In genomic region chr4:7073526-7074390, GRCh38 we compare ENCODE assay signal across 9 cellular contexts. TPM values are rescaled to one million over a fixed set of nuclear protein-coding genes. Genes with fewer than 3 reads are reported as not detected.
DNase-seq lines count a peak whose midpoint lies in the region; ATAC-seq, FAIRE-seq and TF ChIP-seq lines count a peak whose summit lies in the region.
"Had no signal": no experiment of that assay in that cellular context is flagged by ENCODE, and none has a peak within 500 bp of the region (broad histone marks: within the 10 kb centered on the region; RNA-seq: fewer than 3 reads in every experiment).

No MANE protein-coding gene starts in this region.

- DNase-seq in ACHN (peak; percentile 55), GM12892 (ENCODE audit: insufficient read length) (peak; percentile 36), NCI-H345 treated with DMSO at 0.1 percent for 48 hours (lab: John Stamatoyannopoulos, UW; ENCODE audit: unreplicated experiment) (peak; percentile 12), mammary epithelial cell (peak; percentile 37), prostate gland (ENCODE audit: low spot score) (peak; percentile 15), HK-2 (ENCODE audit: unreplicated experiment) (no peak)

- ATAC-seq in HG03280 (IDR thresholded peaks at IDR 0.05; ENCODE audit: unreplicated experiment): no peak
- no peak for ATAC-seq in HG03571 (IDR thresholded peaks at IDR 0.05; ENCODE audit: unreplicated experiment)

- H3K27ac ChIP-seq in mammary epithelial cell (ENCODE audit: insufficient read depth, low read depth, low read length): no peak overlapping the region
- no peak overlapping the region for H3K27ac ChIP-seq in prostate gland
- H3K27ac ChIP-seq: tibial artery had no signal

- FAIRE-seq in GM12892 (lab: Jason Lieb, UNC): no peak

- H3K79me2 ChIP-seq in mammary epithelial cell (ENCODE audit: insufficient read depth, low read length): no peaks in the 10 kb centered on the region

- BruUV-seq in mammary epithelial cell (replicated peaks; lab: Mats Ljungman, UMichigan): no TSS peak

- TF ChIP-seq POLR2A in GM12892 (IDR thresholded peaks at IDR 0.05; ENCODE audit: low read depth, low read length) (no peak), prostate gland (IDR thresholded peaks at IDR 0.05) (no peak)

- H3K27me3 ChIP-seq in mammary epithelial cell (ENCODE audit: insufficient read depth, low read length): no peaks in the 10 kb centered on the region
- no peaks in the 10 kb centered on the region for H3K27me3 ChIP-seq in prostate gland (replicated peaks; ENCODE audit: insufficient read depth)
- H3K27me3 ChIP-seq: tibial artery had no signal

- H3K4me1 ChIP-seq in mammary epithelial cell (ENCODE audit: insufficient read depth, low read length): peaks cover 8% of the 10 kb centered on the region
- H3K4me1 ChIP-seq in prostate gland (replicated peaks): no peaks in the 10 kb centered on the region

- 62% methylated on average over 11 of the region's 18 CpGs for WGBS in mammary epithelial cell (ENCODE audit: low coverage, missing lambda C conversion rate)
- whole genome bisulfite sequencing in prostate gland: 77% methylated on average over 18 of the region's 18 CpGs

- no peaks in the 10 kb centered on the region for H3K9me3 ChIP-seq in mammary epithelial cell (replicated peaks; ENCODE audit: insufficient read depth, low read length)
- no peaks in the 10 kb centered on the region for H3K9me3 ChIP-seq in prostate gland
- H3K9me3 ChIP-seq: tibial artery had no signal

- no peaks in the 10 kb centered on the region for H3K36me3 ChIP-seq in mammary epithelial cell (ENCODE audit: insufficient read depth, low read length)
- H3K36me3 ChIP-seq in prostate gland: no peaks in the 10 kb centered on the region
- H3K36me3 ChIP-seq: tibial artery had no signal

- H3K4me3 ChIP-seq in mammary epithelial cell (replicated peaks in 1 of 3; ENCODE audit: insufficient read depth in 1 of 3, low read depth in 2 of 3, low read length in 3 of 3) (no peak overlapping the region), prostate gland (no peak overlapping the region)
- H3K4me3 ChIP-seq: tibial artery had no signal

- dilution Hi-C loops in mammary epithelial cell (cut with HindIII; ENCODE audit: low sequenced_read_pairs): no loop called here

- H2AFZ ChIP-seq in mammary epithelial cell (ENCODE audit: low read depth, low read length): no peak overlapping the region

- CTCF ChIA-PET in mammary epithelial cell (lab: Charles Lee; ENCODE audit: low non-redundant PET): no interaction called here

- no peak overlapping the region for H3K9ac ChIP-seq in mammary epithelial cell (ENCODE audit: insufficient read depth, low read length)

- no peaks in the 10 kb centered on the region for H4K20me1 ChIP-seq in mammary epithelial cell (ENCODE audit: insufficient read depth, low read length)

- intact Hi-C loops in mammary epithelial cell (cut with micrococcal nuclease): loop anchor here (5.0 to 10.0 kb wide), 2 partner anchors 181 to 299 kb away; no protein-coding TSS in a partner anchor
- intact Hi-C loops in prostate gland (cut with DNase I): loop anchor here (5.0 kb wide), 1 partner anchor 351 kb away; no protein-coding TSS in a partner anchor

- TF ChIP-seq CTCF in mammary epithelial cell (conservative IDR thresholded peaks at IDR 0.05 in 1 of 2, IDR thresholded peaks at IDR 0.05 in 1 of 2; ENCODE audit: extremely low read depth in 1 of 2, insufficient read depth in 1 of 2, low read depth in 1 of 2, low read length in 2 of 2) (no peak), prostate gland (IDR thresholded peaks at IDR 0.05) (no peak)

- in situ Hi-C loops in ACHN (cut with HindIII; ENCODE audit: low pct_ligation_motif_present, low pct_unique_long_range_greater_than_20kb, low sequenced_read_pairs): no loop called here
- in situ Hi-C loops in mammary epithelial cell (cut with MboI; ENCODE audit: low sequenced_read_pairs in 2 of 2): loop anchor here (5.0 to 25.0 kb wide), 3 partner anchors 101 to 361 kb away; partner anchors contain the start of genes BLOC1S4 (in 2 of the 2), MRFAP1L1 (in 2 of the 2) and TBC1D14 (in 1 of the 2)

- no peak overlapping the region for H3K4me2 ChIP-seq in mammary epithelial cell (ENCODE audit: insufficient read depth, low read depth, low read length)

RNA-seq across cellular contexts. Expression of gene GRPEL1, which starts 5.9 kb away (rescaled TPM):
- 36.3 TPM for polyA plus RNA-seq in GM12892 (2012; ENCODE audit: missing spikeins)
- 10 to 100 TPM; 18.5 to 66.1 TPM for total RNA-seq in mammary epithelial cell
- polyA plus RNA-seq in mammary epithelial cell: 60.2 TPM
- polyA minus RNA-seq in mammary epithelial cell: 77.2 TPM
- 10 to 100 TPM; 12.8 to 25.6 TPM for total RNA-seq in prostate gland

RNA-seq across cellular contexts. Expression of gene TADA2B, which starts 30.6 kb away (rescaled TPM):
- 5.9 TPM for polyA plus RNA-seq in GM12892 (2012; ENCODE audit: missing spikeins)
- total RNA-seq in mammary epithelial cell (10 to 100 TPM; 13.3 to 17.2 TPM), prostate gland (10 to 100 TPM; 34.5 to 41.2 TPM)
- polyA plus RNA-seq in mammary epithelial cell: 6.7 TPM
- 9.5 TPM for polyA minus RNA-seq in mammary epithelial cell
